Comparison of ENCODE assay signal across 8 cellular contexts in genomic region chr1:92784051-92784638, GRCh38. TPM values are rescaled to one million over a fixed set of nuclear protein-coding genes. Genes with fewer than 3 reads are reported as not detected.
DNase-seq lines count a peak whose midpoint lies in the region; TF ChIP-seq lines count a peak whose summit lies in the region.

No MANE protein-coding gene starts in this region.

- no peak overlapping the region for H3K4ac ChIP-seq in mesendoderm (ENCODE audit: low read depth, low read length)

- peaks cover 29% of the 10 kb centered on the region for H3K4me1 Mint-ChIP-seq in stimulated activated naive CD8-positive, alpha-beta T cell treated with anti-CD3 and anti-CD28 coated beads, Interleukin-15, Interleukin-2, amounts not matched to agents 100 ng/mL and 50 ng/mL, for 24 hours (ENCODE audit: low read depth)

- no peak overlapping the region for H4K8ac ChIP-seq in mesendoderm (ENCODE audit: low read depth, low read length)

- H3K27me3 Mint-ChIP-seq in stimulated activated naive CD8-positive, alpha-beta T cell treated with anti-CD3 and anti-CD28 coated beads, Interleukin-15, Interleukin-2, amounts not matched to agents 100 ng/mL and 50 ng/mL, for 24 hours: peaks cover 68% of the 10 kb centered on the region

- peak overlapping the region; percentile 82 for H3K4me2 ChIP-seq in mesendoderm (ENCODE audit: low read length)

- WGBS in mesendoderm (ENCODE audit: extremely low coverage, insufficient coverage, low lambda C conversion rate): no CpG with 5 or more reads among the region's 25 CpGs

- peak overlapping the region; percentile 70 for H3K27ac Mint-ChIP-seq in stimulated activated naive CD8-positive, alpha-beta T cell treated with anti-CD3 and anti-CD28 coated beads, Interleukin-15, Interleukin-2, amounts not matched to agents 100 ng/mL and 50 ng/mL, for 24 hours

- no peak overlapping the region for H2BK120ac ChIP-seq in mesendoderm (ENCODE audit: low read depth, low read length)

- no peaks in the 10 kb centered on the region for H3K9me3 Mint-ChIP-seq in stimulated activated naive CD8-positive, alpha-beta T cell treated with anti-CD3 and anti-CD28 coated beads, Interleukin-15, Interleukin-2, amounts not matched to agents 100 ng/mL and 50 ng/mL, for 24 hours

- peak overlapping the region; percentile 67 for H3K4me3 Mint-ChIP-seq in stimulated activated naive CD8-positive, alpha-beta T cell treated with anti-CD3 and anti-CD28 coated beads, Interleukin-15, Interleukin-2, amounts not matched to agents 100 ng/mL and 50 ng/mL, for 24 hours

- H3K9ac ChIP-seq in mesendoderm (ENCODE audit: low read length): peak overlapping the region; percentile 93

- no peaks in the 10 kb centered on the region for H3K9me3 ChIP-seq in effector memory CD4-positive, alpha-beta T cell (ENCODE audit: control insufficient read depth, low read length)

- no peak overlapping the region for H4K5ac ChIP-seq in mesendoderm (ENCODE audit: low read length)

- peak overlapping the region; percentile 95 for H3K56ac ChIP-seq in mesendoderm (ENCODE audit: low read length)

- peak overlapping the region; percentile 86 for H3K4me3 ChIP-seq in HL-60 (replicated peaks; ENCODE audit: insufficient read depth, low read length)
- H3K4me3 ChIP-seq in WI38 (ENCODE audit: low read depth, low read length): peak overlapping the region; percentile 67
- H3K4me3 ChIP-seq in effector memory CD4-positive, alpha-beta T cell (ENCODE audit: insufficient read depth, low read depth, low read length, poor library complexity, severe bottlenecking): peak overlapping the region; percentile 71
- peak overlapping the region; percentile 87 for H3K4me3 ChIP-seq in mesendoderm (ENCODE audit: low read length)

- TF ChIP-seq CTCF in HL-60 (IDR thresholded peaks at IDR 0.05; ENCODE audit: insufficient read depth, low read length) (no peak), WI38 (IDR thresholded peaks at IDR 0.05; ENCODE audit: low read depth, low read length) (no peak)

- peaks cover 17% of the 10 kb centered on the region for H3K4me1 ChIP-seq in effector memory CD4-positive, alpha-beta T cell (ENCODE audit: control insufficient read depth, insufficient read depth, low read length, poor library complexity, severe bottlenecking)
- no peaks in the 10 kb centered on the region for H3K4me1 ChIP-seq in mesendoderm (ENCODE audit: control insufficient read depth, low read depth, low read length)

- H3K23ac ChIP-seq in mesendoderm (ENCODE audit: low read length): no peak overlapping the region

- peaks cover 3% of the 10 kb centered on the region for H3K79me1 ChIP-seq in mesendoderm (ENCODE audit: low read length)

- no peak overlapping the region for H2BK15ac ChIP-seq in mesendoderm (replicated peaks; ENCODE audit: low read depth)

- H2AK5ac ChIP-seq in mesendoderm (ENCODE audit: low read length): no peak overlapping the region

- H2BK5ac ChIP-seq in mesendoderm (ENCODE audit: low read length): no peak overlapping the region

- peaks cover 1% of the 10 kb centered on the region for H3K79me2 ChIP-seq in mesendoderm (ENCODE audit: control insufficient read depth, insufficient read depth, low read length)

- DNase-seq in activated T-cell treated with anti-CD3 and anti-CD28 coated beads for 1 hour (ENCODE audit: low read depth) (peak; percentile 1), HL-60 (ENCODE audit: low read depth in 1 of 2, low spot score in 1 of 2) (peak in 1 of 2 experiments; percentile 32), mesendoderm (peak; percentile 42)
- no peak for DNase-seq in activated T-cell treated with anti-CD3 and anti-CD28 coated beads, Interleukin-2, amount 50 U/mL, for 1 hour
- peak; percentile 4 to 14 (median 10) for DNase-seq in effector memory CD4-positive, alpha-beta T cell
- DNase-seq in effector CD8-positive, alpha-beta T cell (lab: John Stamatoyannopoulos, UW): no peak

- no peaks in the 10 kb centered on the region for H3K27me3 ChIP-seq in HL-60 (ENCODE audit: insufficient read depth, poor library complexity, severe bottlenecking)
- peaks cover 10% of the 10 kb centered on the region for H3K27me3 ChIP-seq in effector memory CD4-positive, alpha-beta T cell (replicated peaks; ENCODE audit: control insufficient read depth, insufficient read depth, low read length, poor library complexity, severe bottlenecking)
- H3K27me3 ChIP-seq in mesendoderm (ENCODE audit: insufficient read depth, low read length, poor library complexity): no peaks in the 10 kb centered on the region

- H3K18ac ChIP-seq in mesendoderm (ENCODE audit: low read length): peak overlapping the region; percentile 13

- H3K27ac ChIP-seq in HL-60 (replicated peaks) (0 out of 2 replicates have a peak overlapping the region, but pooled peaks have one; percentile 28), mesendoderm (ENCODE audit: low read depth, low read length) (peak overlapping the region; percentile 74)
- H3K27ac ChIP-seq in effector memory CD4-positive, alpha-beta T cell (ENCODE audit: insufficient read depth, low read length, poor library complexity, severe bottlenecking): no peak overlapping the region

- H3K36me3 ChIP-seq in effector memory CD4-positive, alpha-beta T cell (ENCODE audit: control insufficient read depth, insufficient read depth, low read length): no peaks in the 10 kb centered on the region
- no peaks in the 10 kb centered on the region for H3K36me3 ChIP-seq in mesendoderm (ENCODE audit: control insufficient read depth, insufficient read depth, low read length)

- no peaks in the 10 kb centered on the region for H3K36me3 Mint-ChIP-seq in stimulated activated naive CD8-positive, alpha-beta T cell treated with anti-CD3 and anti-CD28 coated beads, Interleukin-15, Interleukin-2, amounts not matched to agents 100 ng/mL and 50 ng/mL, for 24 hours (ENCODE audit: low read depth)

RNA-seq across cellular contexts. Expression of gene EVI5, which starts 0.8 kb away (rescaled TPM):
- 4.4 TPM for polyA plus RNA-seq in mesendoderm (2013, experiment 1 of 2)
- 3.5 TPM for polyA plus RNA-seq in mesendoderm (2013, experiment 2 of 2)

RNA-seq across cellular contexts. Expression of gene RPL5, which starts 47.7 kb away (rescaled TPM):
- polyA plus RNA-seq in mesendoderm (2013, experiment 1 of 2): 5,152 TPM
- 5,127 TPM for polyA plus RNA-seq in mesendoderm (2013, experiment 2 of 2)

Comparison
In these comparisons a context has a peak if more than half of its experiments do, and no peak if none do; other contexts are left out.
1. DNase-seq: peak in activated T-cell treated with anti-CD3 and anti-CD28 coated beads for 1 hour (single experiment), effector memory CD4-positive, alpha-beta T cell (3 of 3) and mesendoderm (single experiment); none in activated T-cell treated with anti-CD3 and anti-CD28 coated beads, Interleukin-2, amount 50 U/mL, for 1 hour (single experiment) and effector CD8-positive, alpha-beta T cell (single experiment).
2. Peak in every context shown above with its lines, with median percentiles within 50 percentile points of each other: H3K4me3 ChIP-seq.